In the genomic region with DNA sequence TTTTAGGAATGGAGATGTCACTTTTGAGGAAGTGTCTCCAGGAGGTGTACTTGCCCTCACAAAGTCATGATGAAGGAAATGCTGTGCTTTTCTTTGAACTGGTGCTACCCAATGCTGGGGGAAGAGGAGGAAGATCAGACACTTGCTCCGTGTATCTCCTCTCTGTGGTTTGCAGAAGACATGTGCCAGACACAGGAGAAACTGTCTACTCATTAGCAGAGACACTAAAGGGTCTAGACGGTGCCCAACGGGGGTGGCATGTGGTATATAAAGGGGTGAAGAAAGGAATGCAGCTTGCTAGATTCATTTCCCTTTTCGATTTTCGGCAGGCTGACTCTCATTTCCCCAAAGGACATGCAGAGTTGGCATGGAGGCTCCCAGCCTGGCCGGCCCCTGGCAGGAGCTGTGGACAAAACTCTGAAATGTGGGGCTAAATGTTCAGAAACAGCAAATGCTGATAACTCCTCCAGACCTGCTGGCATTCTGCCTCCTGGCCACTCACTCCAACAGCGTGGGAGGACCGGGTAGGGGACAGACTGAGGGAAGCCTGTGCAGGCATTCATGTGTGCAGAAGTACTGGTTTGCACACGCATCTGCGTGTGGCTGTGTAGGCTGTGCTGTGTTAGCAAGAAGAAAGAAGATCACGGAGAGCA, we compare ENCODE assay signal across 8 cellular contexts. TPM values are rescaled to one million over a fixed set of nuclear protein-coding genes. Genes with fewer than 3 reads are reported as not detected.
DNase-seq lines count a peak whose midpoint lies in the region; TF ChIP-seq lines count a peak whose summit lies in the region.

No MANE protein-coding gene starts in this region.

- H3K4me1 ChIP-seq in GM23248 (ENCODE audit: insufficient read depth) = peaks cover 26% of the 10 kb centered on the region
- H3K4me1 ChIP-seq in PC-9 (replicated peaks; ENCODE audit: insufficient read depth) = peaks cover 51% of the 10 kb centered on the region
- peaks cover 31% of the 10 kb centered on the region for H3K4me1 ChIP-seq in left ventricle myocardium inferior
- peaks cover 0 to 7% (median 0%) of the 10 kb centered on the region in 4 donors for H3K4me1 ChIP-seq in stomach

- H3K9me2 ChIP-seq in GM23248 (ENCODE audit: insufficient read depth) (no peaks in the 10 kb centered on the region), PC-9 (ENCODE audit: insufficient read depth) (no peaks in the 10 kb centered on the region)

- H3K27ac ChIP-seq in GM23248 = peak overlapping the region; percentile 74
- no peak overlapping the region for H3K27ac ChIP-seq in PC-9
- peak overlapping the region; percentile 87 for H3K27ac ChIP-seq in left ventricle myocardium inferior (replicated peaks)
- peak overlapping the region in 4 of 5 donors; percentile 15 to 59 (median 48) for H3K27ac ChIP-seq in stomach

- H3K9me3 ChIP-seq in GM23248 (ENCODE audit: low read depth) = no peaks in the 10 kb centered on the region
- no peaks in the 10 kb centered on the region for H3K9me3 ChIP-seq in PC-9 (ENCODE audit: insufficient read depth, low read depth)
- H3K9me3 ChIP-seq in left ventricle myocardium inferior (replicated peaks) = no peaks in the 10 kb centered on the region
- H3K9me3 ChIP-seq in stomach = no peaks in the 10 kb centered on the region

- H3K4me3 ChIP-seq in GM23248 = peak overlapping the region; percentile 57
- no peak overlapping the region for H3K4me3 ChIP-seq in PC-9
- H3K4me3 ChIP-seq in left ventricle myocardium inferior = peak overlapping the region; percentile 46
- no peak overlapping the region for H3K4me3 ChIP-seq in stomach

- in situ Hi-C loops in GM23248 (cut with MboI) = no loop called here

- TF ChIP-seq EP300 in stomach (IDR thresholded peaks at IDR 0.05) = no peak

- H3K27me3 ChIP-seq in GM23248 (replicated peaks; ENCODE audit: insufficient read depth) = no peaks in the 10 kb centered on the region
- H3K27me3 ChIP-seq in PC-9 (ENCODE audit: insufficient read depth, low read depth) = no peaks in the 10 kb centered on the region
- no peaks in the 10 kb centered on the region for H3K27me3 ChIP-seq in left ventricle myocardium inferior (ENCODE audit: low read depth)
- no peaks in the 10 kb centered on the region for H3K27me3 ChIP-seq in stomach

- POLR2A ChIA-PET in PC-9 (lab: Charles Lee; ENCODE audit: unreplicated experiment) = no interaction called here

- H3K36me3 ChIP-seq in GM23248 (ENCODE audit: low read depth) (no peaks in the 10 kb centered on the region), PC-9 (ENCODE audit: low read depth) (no peaks in the 10 kb centered on the region), left ventricle myocardium inferior (no peaks in the 10 kb centered on the region), stomach (no peaks in the 10 kb centered on the region)

- peak overlapping the region; percentile 79 for H3K4me2 ChIP-seq in GM23248 (ENCODE audit: unreplicated experiment)
- H3K4me2 ChIP-seq in PC-9 = peak overlapping the region; percentile 55; the same call in 1 of the 2 replicates

- peak; percentile 35 for DNase-seq in AG20443 (ENCODE audit: low spot score)
- DNase-seq in GM23248 = peak; percentile 64
- no peak for DNase-seq in PC-9
- DNase-seq in left ventricle myocardium inferior = peak; percentile 73
- no peak for DNase-seq in stomach
- DNase-seq in HCEC 1CT = no peak
- DNase-seq in HuH-7 (ENCODE audit: low spot score) = no peak
- no peak for DNase-seq in NCI-H524 treated with DMSO at 0.1 percent for 48 hours (lab: John Stamatoyannopoulos, UW)

- WGBS in GM23248 (ENCODE audit: low coverage in 1 of 2, low lambda C conversion rate in 2 of 2, missing lambda C conversion rate in 2 of 2), 2 experiments = 21 to 25% methylated on average over 11 of the region's 11 CpGs
- WGBS in stomach, 5 donors = 34 to 71% (median 60%) methylated on average over 11 of the region's 11 CpGs

- BruUV-seq in PC-9 (replicated peaks; lab: Mats Ljungman, UMichigan) = no TSS peak

- CTCF ChIA-PET in PC-9 (lab: Charles Lee) = no interaction called here

- no peak overlapping the region for H3K9ac ChIP-seq in GM23248

- H3F3A ChIP-seq in GM23248 (ENCODE audit: insufficient read depth) (peaks cover 24% of the 10 kb centered on the region), PC-9 (ENCODE audit: insufficient read depth, low read depth) (peaks cover 35% of the 10 kb centered on the region; the same call in 1 of the 2 replicates)

- TF ChIP-seq POLR2A in stomach (IDR thresholded peaks at IDR 0.05) = no peak

- H2AFZ ChIP-seq in GM23248 (peak overlapping the region; percentile 74), PC-9 (no peak overlapping the region)

- no peaks in the 10 kb centered on the region for H3K79me2 ChIP-seq in GM23248 (ENCODE audit: insufficient read depth)
- no peaks in the 10 kb centered on the region for H3K79me2 ChIP-seq in PC-9 (ENCODE audit: low read depth)

- intact Hi-C loops in PC-9 (cut with micrococcal nuclease; ENCODE audit: unreplicated experiment) (loop anchor here (5.0 kb wide), 1 partner anchor 43 kb away; no protein-coding TSS in a partner anchor), left ventricle myocardium inferior (cut with micrococcal nuclease) (no loop called here), stomach (cut with DNase I; ENCODE audit: low total_unique reads) (no loop called here)

- H4K20me1 ChIP-seq in GM23248 (ENCODE audit: insufficient read depth) = no peaks in the 10 kb centered on the region
- H4K20me1 ChIP-seq in PC-9 (ENCODE audit: insufficient read depth) = no peaks in the 10 kb centered on the region

- TF ChIP-seq CTCF in PC-9 (conservative IDR thresholded peaks at IDR 0.05) (no peak), left ventricle myocardium inferior (IDR thresholded peaks at IDR 0.05; ENCODE audit: borderline replicate concordance) (no peak), stomach (IDR thresholded peaks at IDR 0.05) (no peak)

RNA-seq across cellular contexts. Expression of gene QKI, which starts 59.6 kb away (rescaled TPM):
- total RNA-seq in GM23248 (2014; rRNA removed; shearing (Covaris generic)) = 106 and 145 TPM in 2 replicates
- polyA plus RNA-seq in GM23248 (2016; fragmentation: Nextera tagmentation; extraction: Ambion mirVana) (12.6 and 13.6 TPM in 2 replicates), stomach (10 to 100 TPM in 2 of 3 donors, 1 to 10 TPM in 1; 8.0 to 25.5 (median 20.2) TPM)
- total RNA-seq in PC-9 (2021) (47.1 and 50.8 TPM in 2 replicates), left ventricle myocardium inferior (449 TPM), stomach (100 to 1,000 TPM in 2 of 5 donors, 10 to 100 TPM in 3; 13.9 to 261 (median 76.7) TPM)

Comparison
In these comparisons a context has a peak if more than half of its experiments do, and no peak if none do; other contexts are left out.
1. DNase-seq: peak in AG20443 (single experiment), GM23248 (single experiment) and left ventricle myocardium inferior (single experiment); none in PC-9 (0 of 2), stomach (single experiment), HCEC 1CT (single experiment), HuH-7 (single experiment) and NCI-H524 treated with DMSO at 0.1 percent for 48 hours (single experiment).
2. H3K4me3 ChIP-seq: peak in GM23248 (single experiment) and left ventricle myocardium inferior (single experiment); none in PC-9 (single experiment) and stomach (0 of 4).